Comparison of ENCODE assay signal across 1 cellular context in the genomic region with DNA sequence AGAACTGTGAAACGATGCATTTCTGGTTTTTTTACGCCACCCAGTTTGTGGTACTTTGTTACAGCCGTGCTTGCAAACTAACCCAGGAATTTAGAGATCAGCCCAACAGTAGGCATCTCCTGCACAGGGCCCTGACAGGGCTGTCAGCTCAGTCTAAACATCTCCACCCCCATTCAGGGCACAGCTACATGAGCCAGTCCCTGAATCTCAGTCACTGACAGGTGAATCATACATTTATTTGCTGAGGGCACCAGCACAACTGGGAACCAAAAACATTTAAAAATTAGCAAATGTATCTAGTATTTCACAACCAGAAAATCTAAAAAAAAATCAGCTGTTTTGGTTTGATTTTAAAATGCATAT.
TF ChIP-seq lines count a peak whose summit lies in the region.

No MANE protein-coding gene starts in this region.

TF ChIP-seq in A549, 52 proteins besides CTCF, POLR2A, EP300 and RAD21 (continued from another document):
- no peak for TF ChIP-seq HOXB5 (CRISPR knock-in tag; IDR thresholded peaks at IDR 0.05)
- no peak for TF ChIP-seq ELK1 (IDR thresholded peaks at IDR 0.05; ENCODE audit: low read depth, low read length)
- TF ChIP-seq ZFP36 (IDR thresholded peaks at IDR 0.05; ENCODE audit: borderline replicate concordance, partially characterized antibody), result no peak
- TF ChIP-seq BCL3 (IDR thresholded peaks at IDR 0.05), result no peak
- TF ChIP-seq MAZ (IDR thresholded peaks at IDR 0.05; ENCODE audit: borderline replicate concordance, low read depth, low read length), result no peak
- no peak for TF ChIP-seq CBX2 (IDR thresholded peaks at IDR 0.05; ENCODE audit: borderline replicate concordance, low read depth)
